In the genomic region with DNA sequence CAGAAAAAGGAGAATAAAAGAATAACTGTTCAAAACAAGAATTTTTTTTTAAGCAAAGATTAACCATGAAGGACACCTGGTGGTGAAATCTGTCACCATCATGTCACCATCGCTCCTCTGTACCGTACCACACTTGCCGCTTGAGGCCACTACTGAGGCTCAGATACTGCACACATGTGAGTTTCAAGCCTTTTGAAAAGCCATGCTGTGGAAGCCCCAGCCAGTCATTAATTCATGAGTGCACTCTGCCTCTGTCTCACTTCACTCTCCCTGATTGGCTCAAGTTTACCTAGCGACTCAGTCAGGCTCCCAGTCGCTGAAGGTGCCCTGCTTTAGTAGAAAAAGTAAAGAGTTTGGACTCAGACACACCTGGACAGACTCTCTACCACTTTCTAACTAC, we compare ENCODE assay signal across 2 cellular contexts.
TF ChIP-seq lines count a peak whose summit lies in the region.

No MANE protein-coding gene starts in this region.

TF ChIP-seq in HCT116, 20 proteins besides CTCF, POLR2A, EP300 and RAD21:
- TF ChIP-seq YY1 (IDR thresholded peaks at IDR 0.05; ENCODE audit: extremely low read depth, insufficient replicate concordance, low read depth, low read length) (no peak), CBX3 (IDR thresholded peaks at IDR 0.05; ENCODE audit: low read depth) (peak; percentile 72), EGR1 (IDR thresholded peaks at IDR 0.05; ENCODE audit: low read depth) (no peak), EZH2 (IDR thresholded peaks at IDR 0.05) (no peak), SIN3A (IDR thresholded peaks at IDR 0.05; ENCODE audit: low read depth) (no peak), JUND (IDR thresholded peaks at IDR 0.05) (no peak)
- TF ChIP-seq, protein P1, sequence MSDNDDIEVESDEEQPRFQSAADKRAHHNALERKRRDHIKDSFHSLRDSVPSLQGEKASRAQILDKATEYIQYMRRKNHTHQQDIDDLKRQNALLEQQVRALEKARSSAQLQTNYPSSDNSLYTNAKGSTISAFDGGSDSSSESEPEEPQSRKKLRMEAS (IDR thresholded peaks at IDR 0.05), result peak; percentile 50; the same call in 1 of the 2 replicates

TF ChIP-seq in WTC11, 78 proteins besides CTCF, POLR2A, EP300 and RAD21:
- TF ChIP-seq, protein P2, sequence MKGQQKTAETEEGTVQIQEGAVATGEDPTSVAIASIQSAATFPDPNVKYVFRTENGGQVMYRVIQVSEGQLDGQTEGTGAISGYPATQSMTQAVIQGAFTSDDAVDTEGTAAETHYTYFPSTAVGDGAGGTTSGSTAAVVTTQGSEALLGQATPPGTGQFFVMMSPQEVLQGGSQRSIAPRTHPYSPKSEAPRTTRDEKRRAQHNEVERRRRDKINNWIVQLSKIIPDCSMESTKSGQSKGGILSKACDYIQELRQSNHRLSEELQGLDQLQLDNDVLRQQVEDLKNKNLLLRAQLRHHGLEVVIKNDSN (CRISPR knock-in tag; IDR thresholded peaks at IDR 0.05), result no peak
- TF ChIP-seq GRHL2 (CRISPR knock-in tag; IDR thresholded peaks at IDR 0.05; ENCODE audit: insufficient replicate concordance, severe bottlenecking), result no peak
- no peak for TF ChIP-seq HMGA2 (CRISPR knock-in tag; IDR thresholded peaks at IDR 0.05)
- no peak for TF ChIP-seq ZNF671 (CRISPR knock-in tag; IDR thresholded peaks at IDR 0.05)
- TF ChIP-seq, protein P3, sequence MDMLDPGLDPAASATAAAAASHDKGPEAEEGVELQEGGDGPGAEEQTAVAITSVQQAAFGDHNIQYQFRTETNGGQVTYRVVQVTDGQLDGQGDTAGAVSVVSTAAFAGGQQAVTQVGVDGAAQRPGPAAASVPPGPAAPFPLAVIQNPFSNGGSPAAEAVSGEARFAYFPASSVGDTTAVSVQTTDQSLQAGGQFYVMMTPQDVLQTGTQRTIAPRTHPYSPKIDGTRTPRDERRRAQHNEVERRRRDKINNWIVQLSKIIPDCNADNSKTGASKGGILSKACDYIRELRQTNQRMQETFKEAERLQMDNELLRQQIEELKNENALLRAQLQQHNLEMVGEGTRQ (CRISPR knock-in tag; IDR thresholded peaks at IDR 0.05), result no peak
- TF ChIP-seq, protein P4, sequence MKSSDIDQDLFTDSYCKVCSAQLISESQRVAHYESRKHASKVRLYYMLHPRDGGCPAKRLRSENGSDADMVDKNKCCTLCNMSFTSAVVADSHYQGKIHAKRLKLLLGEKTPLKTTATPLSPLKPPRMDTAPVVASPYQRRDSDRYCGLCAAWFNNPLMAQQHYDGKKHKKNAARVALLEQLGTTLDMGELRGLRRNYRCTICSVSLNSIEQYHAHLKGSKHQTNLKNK (CRISPR knock-in tag; IDR thresholded peaks at IDR 0.05), result no peak
- TF ChIP-seq, protein P5, sequence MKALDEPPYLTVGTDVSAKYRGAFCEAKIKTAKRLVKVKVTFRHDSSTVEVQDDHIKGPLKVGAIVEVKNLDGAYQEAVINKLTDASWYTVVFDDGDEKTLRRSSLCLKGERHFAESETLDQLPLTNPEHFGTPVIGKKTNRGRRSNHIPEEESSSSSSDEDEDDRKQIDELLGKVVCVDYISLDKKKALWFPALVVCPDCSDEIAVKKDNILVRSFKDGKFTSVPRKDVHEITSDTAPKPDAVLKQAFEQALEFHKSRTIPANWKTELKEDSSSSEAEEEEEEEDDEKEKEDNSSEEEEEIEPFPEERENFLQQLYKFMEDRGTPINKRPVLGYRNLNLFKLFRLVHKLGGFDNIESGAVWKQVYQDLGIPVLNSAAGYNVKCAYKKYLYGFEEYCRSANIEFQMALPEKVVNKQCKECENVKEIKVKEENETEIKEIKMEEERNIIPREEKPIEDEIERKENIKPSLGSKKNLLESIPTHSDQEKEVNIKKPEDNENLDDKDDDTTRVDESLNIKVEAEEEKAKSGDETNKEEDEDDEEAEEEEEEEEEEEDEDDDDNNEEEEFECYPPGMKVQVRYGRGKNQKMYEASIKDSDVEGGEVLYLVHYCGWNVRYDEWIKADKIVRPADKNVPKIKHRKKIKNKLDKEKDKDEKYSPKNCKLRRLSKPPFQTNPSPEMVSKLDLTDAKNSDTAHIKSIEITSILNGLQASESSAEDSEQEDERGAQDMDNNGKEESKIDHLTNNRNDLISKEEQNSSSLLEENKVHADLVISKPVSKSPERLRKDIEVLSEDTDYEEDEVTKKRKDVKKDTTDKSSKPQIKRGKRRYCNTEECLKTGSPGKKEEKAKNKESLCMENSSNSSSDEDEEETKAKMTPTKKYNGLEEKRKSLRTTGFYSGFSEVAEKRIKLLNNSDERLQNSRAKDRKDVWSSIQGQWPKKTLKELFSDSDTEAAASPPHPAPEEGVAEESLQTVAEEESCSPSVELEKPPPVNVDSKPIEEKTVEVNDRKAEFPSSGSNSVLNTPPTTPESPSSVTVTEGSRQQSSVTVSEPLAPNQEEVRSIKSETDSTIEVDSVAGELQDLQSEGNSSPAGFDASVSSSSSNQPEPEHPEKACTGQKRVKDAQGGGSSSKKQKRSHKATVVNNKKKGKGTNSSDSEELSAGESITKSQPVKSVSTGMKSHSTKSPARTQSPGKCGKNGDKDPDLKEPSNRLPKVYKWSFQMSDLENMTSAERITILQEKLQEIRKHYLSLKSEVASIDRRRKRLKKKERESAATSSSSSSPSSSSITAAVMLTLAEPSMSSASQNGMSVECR (CRISPR knock-in tag; IDR thresholded peaks at IDR 0.05; ENCODE audit: borderline replicate concordance), result no peak
- TF ChIP-seq, protein P6, sequence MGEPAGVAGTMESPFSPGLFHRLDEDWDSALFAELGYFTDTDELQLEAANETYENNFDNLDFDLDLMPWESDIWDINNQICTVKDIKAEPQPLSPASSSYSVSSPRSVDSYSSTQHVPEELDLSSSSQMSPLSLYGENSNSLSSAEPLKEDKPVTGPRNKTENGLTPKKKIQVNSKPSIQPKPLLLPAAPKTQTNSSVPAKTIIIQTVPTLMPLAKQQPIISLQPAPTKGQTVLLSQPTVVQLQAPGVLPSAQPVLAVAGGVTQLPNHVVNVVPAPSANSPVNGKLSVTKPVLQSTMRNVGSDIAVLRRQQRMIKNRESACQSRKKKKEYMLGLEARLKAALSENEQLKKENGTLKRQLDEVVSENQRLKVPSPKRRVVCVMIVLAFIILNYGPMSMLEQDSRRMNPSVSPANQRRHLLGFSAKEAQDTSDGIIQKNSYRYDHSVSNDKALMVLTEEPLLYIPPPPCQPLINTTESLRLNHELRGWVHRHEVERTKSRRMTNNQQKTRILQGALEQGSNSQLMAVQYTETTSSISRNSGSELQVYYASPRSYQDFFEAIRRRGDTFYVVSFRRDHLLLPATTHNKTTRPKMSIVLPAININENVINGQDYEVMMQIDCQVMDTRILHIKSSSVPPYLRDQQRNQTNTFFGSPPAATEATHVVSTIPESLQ (CRISPR knock-in tag; IDR thresholded peaks at IDR 0.05), result no peak
- TF ChIP-seq, protein P7, sequence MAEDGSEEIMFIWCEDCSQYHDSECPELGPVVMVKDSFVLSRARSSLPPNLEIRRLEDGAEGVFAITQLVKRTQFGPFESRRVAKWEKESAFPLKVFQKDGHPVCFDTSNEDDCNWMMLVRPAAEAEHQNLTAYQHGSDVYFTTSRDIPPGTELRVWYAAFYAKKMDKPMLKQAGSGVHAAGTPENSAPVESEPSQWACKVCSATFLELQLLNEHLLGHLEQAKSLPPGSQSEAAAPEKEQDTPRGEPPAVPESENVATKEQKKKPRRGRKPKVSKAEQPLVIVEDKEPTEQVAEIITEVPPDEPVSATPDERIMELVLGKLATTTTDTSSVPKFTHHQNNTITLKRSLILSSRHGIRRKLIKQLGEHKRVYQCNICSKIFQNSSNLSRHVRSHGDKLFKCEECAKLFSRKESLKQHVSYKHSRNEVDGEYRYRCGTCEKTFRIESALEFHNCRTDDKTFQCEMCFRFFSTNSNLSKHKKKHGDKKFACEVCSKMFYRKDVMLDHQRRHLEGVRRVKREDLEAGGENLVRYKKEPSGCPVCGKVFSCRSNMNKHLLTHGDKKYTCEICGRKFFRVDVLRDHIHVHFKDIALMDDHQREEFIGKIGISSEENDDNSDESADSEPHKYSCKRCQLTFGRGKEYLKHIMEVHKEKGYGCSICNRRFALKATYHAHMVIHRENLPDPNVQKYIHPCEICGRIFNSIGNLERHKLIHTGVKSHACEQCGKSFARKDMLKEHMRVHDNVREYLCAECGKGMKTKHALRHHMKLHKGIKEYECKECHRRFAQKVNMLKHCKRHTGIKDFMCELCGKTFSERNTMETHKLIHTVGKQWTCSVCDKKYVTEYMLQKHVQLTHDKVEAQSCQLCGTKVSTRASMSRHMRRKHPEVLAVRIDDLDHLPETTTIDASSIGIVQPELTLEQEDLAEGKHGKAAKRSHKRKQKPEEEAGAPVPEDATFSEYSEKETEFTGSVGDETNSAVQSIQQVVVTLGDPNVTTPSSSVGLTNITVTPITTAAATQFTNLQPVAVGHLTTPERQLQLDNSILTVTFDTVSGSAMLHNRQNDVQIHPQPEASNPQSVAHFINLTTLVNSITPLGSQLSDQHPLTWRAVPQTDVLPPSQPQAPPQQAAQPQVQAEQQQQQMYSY (CRISPR knock-in tag; IDR thresholded peaks at IDR 0.05), result no peak
- no peak for TF ChIP-seq ZNF396 (CRISPR knock-in tag; IDR thresholded peaks at IDR 0.05; ENCODE audit: borderline replicate concordance)
- TF ChIP-seq, protein P8, sequence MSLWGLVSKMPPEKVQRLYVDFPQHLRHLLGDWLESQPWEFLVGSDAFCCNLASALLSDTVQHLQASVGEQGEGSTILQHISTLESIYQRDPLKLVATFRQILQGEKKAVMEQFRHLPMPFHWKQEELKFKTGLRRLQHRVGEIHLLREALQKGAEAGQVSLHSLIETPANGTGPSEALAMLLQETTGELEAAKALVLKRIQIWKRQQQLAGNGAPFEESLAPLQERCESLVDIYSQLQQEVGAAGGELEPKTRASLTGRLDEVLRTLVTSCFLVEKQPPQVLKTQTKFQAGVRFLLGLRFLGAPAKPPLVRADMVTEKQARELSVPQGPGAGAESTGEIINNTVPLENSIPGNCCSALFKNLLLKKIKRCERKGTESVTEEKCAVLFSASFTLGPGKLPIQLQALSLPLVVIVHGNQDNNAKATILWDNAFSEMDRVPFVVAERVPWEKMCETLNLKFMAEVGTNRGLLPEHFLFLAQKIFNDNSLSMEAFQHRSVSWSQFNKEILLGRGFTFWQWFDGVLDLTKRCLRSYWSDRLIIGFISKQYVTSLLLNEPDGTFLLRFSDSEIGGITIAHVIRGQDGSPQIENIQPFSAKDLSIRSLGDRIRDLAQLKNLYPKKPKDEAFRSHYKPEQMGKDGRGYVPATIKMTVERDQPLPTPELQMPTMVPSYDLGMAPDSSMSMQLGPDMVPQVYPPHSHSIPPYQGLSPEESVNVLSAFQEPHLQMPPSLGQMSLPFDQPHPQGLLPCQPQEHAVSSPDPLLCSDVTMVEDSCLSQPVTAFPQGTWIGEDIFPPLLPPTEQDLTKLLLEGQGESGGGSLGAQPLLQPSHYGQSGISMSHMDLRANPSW (CRISPR knock-in tag; conservative IDR thresholded peaks at IDR 0.05; ENCODE audit: low read depth), result no peak
